Comparison of ENCODE assay signal across 12 cellular contexts in genomic region chr10:61918140-61918539, GRCh38.
"Had no signal": no experiment of that assay in that cellular context is flagged by ENCODE, and none has a peak within 500 bp of the region (broad histone marks: within the 10 kb centered on the region; RNA-seq: fewer than 3 reads in every experiment).

No MANE protein-coding gene starts in this region.

- DNase-seq: activated CD4-positive, alpha-beta T cell treated with anti-CD3 and anti-CD28 coated beads for 48 hours; activated effector memory CD4-positive, alpha-beta T cell treated with anti-CD3 and anti-CD28 coated beads, Interleukin-2, amount 50 U/mL, for 16 hours; activated T-cell treated with anti-CD3 and anti-CD28 coated beads for 4 hours; esophagus squamous epithelium; foreskin fibroblast; mammary epithelial cell; stimulated activated CD4-positive, alpha-beta T cell treated with anti-CD3 and anti-CD28 coated beads, Interleukin-4, amount 100 ng/mL, for 1 hour; stimulated activated CD8-positive, alpha-beta memory T cell treated with anti-CD3 and anti-CD28 coated beads, Interleukin-4, amount 100 ng/mL, for 48 hours; stimulated activated naive CD8-positive, alpha-beta T cell treated with anti-CD3 and anti-CD28 coated beads, Interleukin-15, amount 100 ng/mL, for 72 hours; testis had no signal

- H3K27me3 Mint-ChIP-seq: stimulated activated naive CD8-positive, alpha-beta T cell treated with anti-CD3 and anti-CD28 coated beads, Interleukin-15, amount 100 ng/mL, for 72 hours had no signal

- H3K27ac ChIP-seq: esophagus squamous epithelium, testis had no signal

- ATAC-seq: left lobe of liver; stimulated activated naive CD8-positive, alpha-beta T cell treated with anti-CD3 and anti-CD28 coated beads, Interleukin-15, amount 100 ng/mL, for 72 hours had no signal

- FAIRE-seq: astrocyte had no signal

- H3K27me3 ChIP-seq: esophagus squamous epithelium, testis had no signal

- H3K4me1 ChIP-seq: testis had no signal

- H3K4me3 ChIP-seq: esophagus squamous epithelium, testis had no signal

- H3K9me3 ChIP-seq: esophagus squamous epithelium, testis had no signal
